Comparison of ENCODE assay signal across 14 cellular contexts in genomic region chr5:5799826-5800225, GRCh38.
DNase-seq lines count a peak whose midpoint lies in the region; ATAC-seq lines count a peak whose summit lies in the region.
"Had no signal": no experiment of that assay in that cellular context is flagged by ENCODE, and none has a peak within 500 bp of the region (broad histone marks: within the 10 kb centered on the region; RNA-seq: fewer than 3 reads in every experiment).

No MANE protein-coding gene starts in this region.

- H3K27ac Mint-ChIP-seq in stimulated activated memory B cell treated with anti-CD40 and anti-IgM and Interleukin-4, amounts not matched to agents 10 μg/mL and 1 μg/mL and 100 μg/mL, for 72 hours, result no peak overlapping the region
- H3K27ac Mint-ChIP-seq: CD14-positive monocyte; CD4-positive, alpha-beta memory T cell; H9 had no signal

- peaks cover 2% of the 10 kb centered on the region for H3K9me3 Mint-ChIP-seq in stimulated activated memory B cell treated with anti-CD40 and anti-IgM and Interleukin-4, amounts not matched to agents 10 μg/mL and 1 μg/mL and 100 μg/mL, for 72 hours

- no peaks in the 10 kb centered on the region for H3K36me3 Mint-ChIP-seq in stimulated activated memory B cell treated with anti-CD40 and anti-IgM and Interleukin-4, amounts not matched to agents 10 μg/mL and 1 μg/mL and 100 μg/mL, for 72 hours
- H3K36me3 Mint-ChIP-seq: CD14-positive monocyte; CD4-positive, alpha-beta memory T cell had no signal

- DNase-seq in NCI-H526 treated with DMSO at 0.1 percent for 48 hours (lab: John Stamatoyannopoulos, UW), result peak; percentile 83
- DNase-seq in posterior cingulate gyrus, result no peak
- no peak for DNase-seq in NCI-H1048 (lab: John Stamatoyannopoulos, UW)
- DNase-seq: 8988T; CD4-positive, alpha-beta memory T cell; DMS153; DMS79 treated with DMSO at 0.1 percent for 48 hours; GF-D8; H9 had no signal

- H3K4me1 Mint-ChIP-seq in stimulated activated memory B cell treated with anti-CD40 and anti-IgM and Interleukin-4, amounts not matched to agents 10 μg/mL and 1 μg/mL and 100 μg/mL, for 72 hours, result peaks cover 5% of the 10 kb centered on the region
- H3K4me1 Mint-ChIP-seq: CD14-positive monocyte; CD4-positive, alpha-beta memory T cell had no signal

- no peak overlapping the region for H3K4me3 Mint-ChIP-seq in stimulated activated memory B cell treated with anti-CD40 and anti-IgM and Interleukin-4, amounts not matched to agents 10 μg/mL and 1 μg/mL and 100 μg/mL, for 72 hours
- H3K4me3 Mint-ChIP-seq: CD14-positive monocyte; CD4-positive, alpha-beta memory T cell; H9 had no signal

- ATAC-seq in GM21723 (IDR thresholded peaks at IDR 0.05; ENCODE audit: unreplicated experiment) (peak; percentile 63), HG03159 (IDR thresholded peaks at IDR 0.05; ENCODE audit: unreplicated experiment) (peak; percentile 45)
- peak; percentile 49 for ATAC-seq in stimulated activated memory B cell treated with anti-CD40 and anti-IgM and Interleukin-4, amounts not matched to agents 10 μg/mL and 1 μg/mL and 100 μg/mL, for 72 hours
- no peak for ATAC-seq in activated CD4-positive, CD25-positive, alpha-beta regulatory T cell treated with anti-CD3 and anti-CD28 coated beads, Interleukin-2, amount 50 U/mL, for 24 hours

- no peaks in the 10 kb centered on the region for H3K27me3 Mint-ChIP-seq in stimulated activated memory B cell treated with anti-CD40 and anti-IgM and Interleukin-4, amounts not matched to agents 10 μg/mL and 1 μg/mL and 100 μg/mL, for 72 hours

- intact Hi-C loops in posterior cingulate gyrus (cut with DNase I), result no loop called here

Comparison
In these comparisons a context has a peak if more than half of its experiments do, and no peak if none do; other contexts are left out.
1. ATAC-seq: peak in GM21723 (single experiment), HG03159 (single experiment) and stimulated activated memory B cell treated with anti-CD40 and anti-IgM and Interleukin-4, amounts not matched to agents 10 μg/mL and 1 μg/mL and 100 μg/mL, for 72 hours (single experiment); none in activated CD4-positive, CD25-positive, alpha-beta regulatory T cell treated with anti-CD3 and anti-CD28 coated beads, Interleukin-2, amount 50 U/mL, for 24 hours (0 of 2).